10 cellular contexts compared by ENCODE assay signal in the genomic region with DNA sequence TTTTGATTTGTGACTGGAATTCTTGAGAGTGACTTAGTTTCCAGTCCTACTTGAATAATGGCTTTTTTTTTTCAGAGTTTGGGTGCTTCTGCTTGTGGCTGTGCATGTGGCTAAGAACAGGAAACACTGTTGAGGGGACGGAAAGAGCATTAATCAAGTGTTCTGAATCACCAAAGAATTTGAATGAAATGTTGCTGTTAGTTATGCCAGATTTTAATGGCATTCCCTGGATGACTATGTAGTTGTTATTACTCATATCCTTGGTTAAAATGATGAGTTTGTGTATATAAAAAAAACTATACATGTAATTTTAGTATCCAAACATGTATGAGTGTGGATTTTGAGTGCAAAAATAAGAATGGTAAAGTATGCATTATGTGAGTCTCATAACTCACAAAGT.
A peak's percentile ranks its signal among the peaks of the same experiment; 100 is the strongest.
DNase-seq lines count a peak whose midpoint lies in the region; ATAC-seq and TF ChIP-seq lines count a peak whose summit lies in the region.
"Had no signal": no experiment of that assay in that cellular context is flagged by ENCODE, and none has a peak within 500 bp of the region (broad histone marks: within the 10 kb centered on the region; RNA-seq: fewer than 3 reads in every experiment).

No MANE protein-coding gene starts in this region.

- no peak overlapping the region for H3K27ac ChIP-seq in osteoblast (ENCODE audit: low read depth, low read length)

- peak overlapping the region; percentile 34 for H3K4me2 ChIP-seq in osteoblast (ENCODE audit: insufficient read depth, low read length)
- H3K4me2 ChIP-seq: GM23338 had no signal

- H3K79me2 ChIP-seq in osteoblast (ENCODE audit: insufficient read depth, low read length) = no peaks in the 10 kb centered on the region

- H3K36me3 Mint-ChIP-seq in activated CD4-positive, alpha-beta T cell treated with anti-CD3 and anti-CD28 coated beads, Interleukin-2, amount 10 ng/mL, durations not matched to agents 24 days and 14 days (ENCODE audit: low read depth) = no peaks in the 10 kb centered on the region
- H3K36me3 Mint-ChIP-seq: naive thymus-derived CD8-positive, alpha-beta T cell had no signal

- H4K20me1 ChIP-seq in osteoblast (ENCODE audit: insufficient read depth, low read length) = no peaks in the 10 kb centered on the region

- DNase-seq in M059J (ENCODE audit: low read depth) (peak; percentile 91), cardiac fibroblast (ENCODE audit: low read depth in 2 of 2) (peak; percentile 63 to 92), osteoblast (ENCODE audit: insufficient read length, low spot score, missing footprints) (peak; percentile 80), HUDEP-2 (lab: John Stamatoyannopoulos, UW; ENCODE audit: unreplicated experiment in 76 of 76) (no peak), OCI-M2 (lab: John Stamatoyannopoulos, UW; ENCODE audit: unreplicated experiment) (no peak)
- no peak for DNase-seq in activated CD4-positive, alpha-beta T cell treated with anti-CD3 and anti-CD28 coated beads, Interleukin-2, amount 10 ng/mL, durations not matched to agents 24 days and 14 days
- DNase-seq: naive thymus-derived CD8-positive, alpha-beta T cell; OCI-M1 had no signal

- intact Hi-C loops in activated CD4-positive, alpha-beta T cell treated with anti-CD3 and anti-CD28 coated beads, Interleukin-2, amount 10 ng/mL, durations not matched to agents 24 days and 14 days (cut with micrococcal nuclease) = loop anchor here (1.0 to 2.0 kb wide), 3 partner anchors 124 to 238 kb away; no protein-coding TSS in a partner anchor

- TF ChIP-seq CTCF in cardiac fibroblast (IDR thresholded peaks at IDR 0.05; ENCODE audit: low read depth, low read length) = no peak
- TF ChIP-seq CTCF in osteoblast (IDR thresholded peaks at IDR 0.05; ENCODE audit: extremely low read depth, low read depth, low read length) = no peak

- no peaks in the 10 kb centered on the region for H3K9me3 ChIP-seq in osteoblast (ENCODE audit: low read depth, low read length)

- H3K4me3 ChIP-seq in cardiac fibroblast (replicated peaks in 1 of 2; ENCODE audit: low read depth in 2 of 2, low read length in 2 of 2) (no peak overlapping the region), osteoblast (ENCODE audit: insufficient read depth, low read length) (no peak overlapping the region)
- H3K4me3 ChIP-seq: GM23338 had no signal

- H3K27me3 Mint-ChIP-seq in activated CD4-positive, alpha-beta T cell treated with anti-CD3 and anti-CD28 coated beads, Interleukin-2, amount 10 ng/mL, durations not matched to agents 24 days and 14 days = peaks cover 2% of the 10 kb centered on the region

- no peaks in the 10 kb centered on the region for H3K9me3 Mint-ChIP-seq in activated CD4-positive, alpha-beta T cell treated with anti-CD3 and anti-CD28 coated beads, Interleukin-2, amount 10 ng/mL, durations not matched to agents 24 days and 14 days
- H3K9me3 Mint-ChIP-seq: GM23338 had no signal

- ATAC-seq in GM18499 (IDR thresholded peaks at IDR 0.05; ENCODE audit: insufficient read depth, unreplicated experiment) = peak; percentile 50
- ATAC-seq: GM23338; naive thymus-derived CD8-positive, alpha-beta T cell had no signal

- no peak overlapping the region for H3K27ac Mint-ChIP-seq in activated CD4-positive, alpha-beta T cell treated with anti-CD3 and anti-CD28 coated beads, Interleukin-2, amount 10 ng/mL, durations not matched to agents 24 days and 14 days
- H3K27ac Mint-ChIP-seq: GM23338; naive thymus-derived CD8-positive, alpha-beta T cell had no signal

- peaks cover 9% of the 10 kb centered on the region for H3K4me1 ChIP-seq in osteoblast (ENCODE audit: insufficient read depth, low read length)

- no peaks in the 10 kb centered on the region for H3K27me3 ChIP-seq in osteoblast (ENCODE audit: insufficient read depth, low read length)

- no peaks in the 10 kb centered on the region for H3K36me3 ChIP-seq in osteoblast (ENCODE audit: insufficient read depth, low read length)

- no peak overlapping the region for H3K4me3 Mint-ChIP-seq in activated CD4-positive, alpha-beta T cell treated with anti-CD3 and anti-CD28 coated beads, Interleukin-2, amount 10 ng/mL, durations not matched to agents 24 days and 14 days
- H3K4me3 Mint-ChIP-seq: GM23338 had no signal

- peaks cover 2% of the 10 kb centered on the region for H3K4me1 Mint-ChIP-seq in activated CD4-positive, alpha-beta T cell treated with anti-CD3 and anti-CD28 coated beads, Interleukin-2, amount 10 ng/mL, durations not matched to agents 24 days and 14 days

- H2AFZ ChIP-seq in osteoblast (ENCODE audit: low read length) = no peak overlapping the region
- H2AFZ ChIP-seq: GM23338 had no signal

Comparison
In these comparisons a context has a peak if more than half of its experiments do, and no peak if none do; other contexts are left out.
1. DNase-seq: peak in M059J (single experiment), cardiac fibroblast (2 of 2) and osteoblast (single experiment); none in HUDEP-2 (0 of 76), activated CD4-positive, alpha-beta T cell treated with anti-CD3 and anti-CD28 coated beads, Interleukin-2, amount 10 ng/mL, durations not matched to agents 24 days and 14 days (single experiment) and OCI-M2 (single experiment).